ENCODE assay signal across 8 cellular contexts in genomic region chr13:43908156-43909126, GRCh38. TPM values are rescaled to one million over a fixed set of nuclear protein-coding genes. Genes with fewer than 3 reads are reported as not detected.
DNase-seq lines count a peak whose midpoint lies in the region; ATAC-seq, FAIRE-seq and TF ChIP-seq lines count a peak whose summit lies in the region.

No MANE protein-coding gene starts in this region.

- TF ChIP-seq CTCF in cardiac muscle cell (IDR thresholded peaks at IDR 0.05; ENCODE audit: low read depth, low read length) (peak; percentile 47), body of pancreas (IDR thresholded peaks at IDR 0.05) (peak; percentile 22 to 61 (median 48)), thyroid gland (IDR thresholded peaks at IDR 0.05) (peak in 5 of 6 experiments; percentile 32 to 62 (median 54))

- H3K4me1 ChIP-seq in cardiac muscle cell (ENCODE audit: low read depth) (peaks cover 28% of the 10 kb centered on the region), body of pancreas (peaks cover 14% of the 10 kb centered on the region), thyroid gland (no peaks in the 10 kb centered on the region)

- intact Hi-C loops in Right ventricle myocardium inferior (cut with DNase I) (loop anchor here (1.0 to 10.0 kb wide), 6 partner anchors 76 to 530 kb away; no protein-coding TSS in a partner anchor), body of pancreas (cut with DNase I) (no loop called here), thyroid gland (cut with DNase I) (loop anchor here (5.0 kb wide), 1 partner anchor 564 kb away; no protein-coding TSS in a partner anchor)

- FAIRE-seq in H54 (lab: Jason Lieb, UNC), result no peak

- H3K27me3 ChIP-seq in cardiac muscle cell, result no peaks in the 10 kb centered on the region
- H3K27me3 ChIP-seq in body of pancreas, result no peaks in the 10 kb centered on the region
- no peaks in the 10 kb centered on the region for H3K27me3 ChIP-seq in thyroid gland

- no peak overlapping the region for H3K27ac ChIP-seq in cardiac muscle cell
- H3K27ac ChIP-seq in body of pancreas, result peak overlapping the region in 2 of 4 donors; percentile 8 to 34
- no peak overlapping the region for H3K27ac ChIP-seq in thyroid gland

- DNase-seq in cardiac muscle cell (ENCODE audit: low read depth in 1 of 2, low spot score in 1 of 2) (peak; percentile 61 to 77), Right ventricle myocardium inferior (ENCODE audit: missing footprints) (no peak), NCI-H128 (lab: John Stamatoyannopoulos, UW; ENCODE audit: unreplicated experiment) (peak; percentile 3), body of pancreas (peak in 2 of 4 donors; percentile 33 to 38), kidney glomerular epithelial cell (lab: John Stamatoyannopoulos, UW) (peak; percentile 77), thyroid gland (no peak), H54 (ENCODE audit: insufficient read length, low spot score) (no peak)

- H3K36me3 ChIP-seq in cardiac muscle cell, result no peaks in the 10 kb centered on the region
- no peaks in the 10 kb centered on the region for H3K36me3 ChIP-seq in body of pancreas (replicated peaks in 1 of 2; ENCODE audit: insufficient read depth in 1 of 2, low read depth in 2 of 2)
- no peaks in the 10 kb centered on the region for H3K36me3 ChIP-seq in thyroid gland

- H3K4me3 ChIP-seq in cardiac muscle cell (no peak overlapping the region), body of pancreas (no peak overlapping the region), thyroid gland (replicated peaks in 1 of 3) (no peak overlapping the region)

- H3K9me3 ChIP-seq in cardiac muscle cell (ENCODE audit: low read depth) (no peaks in the 10 kb centered on the region), body of pancreas (no peaks in the 10 kb centered on the region), thyroid gland (no peaks in the 10 kb centered on the region)

- ATAC-seq in Right ventricle myocardium inferior, result no peak
- ATAC-seq in body of pancreas, result peak; percentile 92
- ATAC-seq in HG02678 (IDR thresholded peaks at IDR 0.05; ENCODE audit: unreplicated experiment), result no peak

- no peak for TF ChIP-seq POLR2A in body of pancreas (IDR thresholded peaks at IDR 0.05)
- no peak for TF ChIP-seq POLR2A in thyroid gland (IDR thresholded peaks at IDR 0.05)
- TF ChIP-seq POLR2A in H54 (IDR thresholded peaks at IDR 0.05; ENCODE audit: low read depth, low read length), result no peak

- 13 to 17% methylated on average over 2 of the region's 2 CpGs for WGBS in body of pancreas, 2 donors
- 37 to 39% methylated on average over 2 of the region's 2 CpGs for WGBS in thyroid gland, 2 donors

RNA-seq across cellular contexts. Expression of gene LACC1, which starts 28.7 kb away (rescaled TPM):
- total RNA-seq in cardiac muscle cell (0.48 and 0.99 TPM in 2 replicates), Right ventricle myocardium inferior (4.9 TPM), body of pancreas (1 to 10 TPM; 2.3 to 9.9 TPM), thyroid gland (10 to 100 TPM in 1 of 4 donors, 1 to 10 TPM in 3; 4.2 to 13.2 (median 4.6) TPM)
- polyA plus RNA-seq in cardiac muscle cell, result 2.8 and 3.7 TPM in 2 replicates

RNA-seq across cellular contexts. Expression of gene CCDC122, which starts 28.9 kb away (rescaled TPM):
- total RNA-seq in cardiac muscle cell, result 1.6 and 4.1 TPM in 2 replicates
- polyA plus RNA-seq in cardiac muscle cell, result 6.1 and 8.0 TPM in 2 replicates
- total RNA-seq in Right ventricle myocardium inferior, result 2.6 TPM
- total RNA-seq in body of pancreas, result 1 to 10 TPM; 4.9 to 6.2 TPM
- total RNA-seq in thyroid gland, result 10 to 100 TPM in 3 of 4 donors, 1 to 10 TPM in 1; 8.6 to 19.8 (median 10.6) TPM

Comparison
In these comparisons a context has a peak if more than half of its experiments do, and no peak if none do; other contexts are left out.
1. DNase-seq: peak in cardiac muscle cell (2 of 2), NCI-H128 (single experiment) and kidney glomerular epithelial cell (single experiment); none in Right ventricle myocardium inferior (single experiment), thyroid gland (0 of 2) and H54 (single experiment).
2. Peak in every context shown above with its lines, with median percentiles within 50 percentile points of each other: CTCF ChIP-seq.